Comparison of ENCODE assay signal across 11 cellular contexts in genomic region chr9:71725590-71726338, GRCh38. TPM values are rescaled to one million over a fixed set of nuclear protein-coding genes. Genes with fewer than 3 reads are reported as not detected.
DNase-seq lines count a peak whose midpoint lies in the region; ATAC-seq and TF ChIP-seq lines count a peak whose summit lies in the region.
"Had no signal": no experiment of that assay in that cellular context is flagged by ENCODE, and none has a peak within 500 bp of the region (broad histone marks: within the 10 kb centered on the region; RNA-seq: fewer than 3 reads in every experiment).

No MANE protein-coding gene starts in this region.

- H3K18ac ChIP-seq in H9 (ENCODE audit: insufficient read length, low read depth, low read length) = no peak overlapping the region

- no peak overlapping the region for H3K56ac ChIP-seq in H9 (ENCODE audit: insufficient read length, low read depth, low read length)

- no peak overlapping the region for H2BK20ac ChIP-seq in H9 (ENCODE audit: low read depth, low read length, poor library complexity, severe bottlenecking)

- DNase-seq in EL = peak; percentile 94
- DNase-seq in NCI-H748 treated with DMSO at 0.1 percent for 48 hours (lab: John Stamatoyannopoulos, UW) = peak; percentile 52
- DNase-seq in epidermal melanocyte (ENCODE audit: insufficient read length, low spot score) = peak; percentile 37
- DNase-seq in omental fat pad (ENCODE audit: low spot score) = no peak
- DNase-seq in ascending aorta (ENCODE audit: low spot score in 2 of 2) = no peak
- no peak for DNase-seq in stimulated activated naive CD8-positive, alpha-beta T cell treated with anti-CD3 and anti-CD28 coated beads, Interleukin-15, amount 100 ng/mL, for 72 hours
- no peak for DNase-seq in H9
- DNase-seq: activated CD8-positive, alpha-beta T cell treated with anti-CD3 and anti-CD28 coated beads for 36 hours; Kasumi-1 had no signal

- no peak overlapping the region for H2AFZ ChIP-seq in H9 (ENCODE audit: low read length)

- H3T11ph ChIP-seq in H9 (ENCODE audit: low read length) = no peak overlapping the region

- ATAC-seq in omental fat pad (ENCODE audit: low FRiP score) (peak; percentile 58), HG02840 (IDR thresholded peaks at IDR 0.05; ENCODE audit: low FRiP score, unreplicated experiment) (no peak)
- ATAC-seq in stimulated activated naive CD8-positive, alpha-beta T cell treated with anti-CD3 and anti-CD28 coated beads, Interleukin-15, amount 100 ng/mL, for 72 hours = no peak
- ATAC-seq: activated CD8-positive, alpha-beta T cell treated with anti-CD3 and anti-CD28 coated beads for 36 hours had no signal

- H3K9ac ChIP-seq in H9 (ENCODE audit: extremely low read depth, insufficient read length, low read length) = no peak overlapping the region

- H3K36me3 Mint-ChIP-seq in H9 (ENCODE audit: insufficient read depth in 1 of 3, low read depth in 3 of 3) = peaks cover 18 to 89% (median 86%) of the 10 kb centered on the region in 3 experiments

- no peaks in the 10 kb centered on the region for H3K79me1 ChIP-seq in H9 (ENCODE audit: insufficient read depth, low read depth, low read length, poor library complexity, severe bottlenecking)

- H4K20me1 ChIP-seq in H9 (ENCODE audit: control insufficient read depth, insufficient read depth, insufficient read length) = no peaks in the 10 kb centered on the region

- no peak overlapping the region for H4K8ac ChIP-seq in H9 (replicated peaks; ENCODE audit: insufficient read length, low read depth, low read length)

- no peak overlapping the region for H2BK15ac ChIP-seq in H9 (ENCODE audit: low read depth, low read length)

- no peak overlapping the region for H3K4me2 ChIP-seq in H9 (ENCODE audit: insufficient read depth, insufficient read length, low read length)

- no peak overlapping the region for H3K4me3 ChIP-seq in ascending aorta
- H3K4me3 ChIP-seq: esophagus muscularis mucosa had no signal

- intact Hi-C loops in ascending aorta (cut with DNase I) = no loop called here

- no peak overlapping the region for H3K4ac ChIP-seq in H9 (ENCODE audit: low read depth, low read length)

- no peak overlapping the region for H4K5ac ChIP-seq in H9 (ENCODE audit: insufficient read length, low read depth, low read length)

- H3K27me3 Mint-ChIP-seq in stimulated activated naive CD8-positive, alpha-beta T cell treated with anti-CD3 and anti-CD28 coated beads, Interleukin-15, amount 100 ng/mL, for 72 hours = no peaks in the 10 kb centered on the region
- H3K27me3 Mint-ChIP-seq in H9 (ENCODE audit: low read depth) = no peaks in the 10 kb centered on the region
- H3K27me3 Mint-ChIP-seq: activated CD8-positive, alpha-beta T cell treated with anti-CD3 and anti-CD28 coated beads for 36 hours had no signal

- H4K91ac ChIP-seq in H9 (ENCODE audit: insufficient read length, low read depth, low read length) = no peak overlapping the region

- H3K79me2 ChIP-seq in H9 (ENCODE audit: insufficient read depth, low read length) = no peaks in the 10 kb centered on the region

- WGBS in H9 (ENCODE audit: extremely low coverage, insufficient read length, low lambda C conversion rate) = no CpG with 5 or more reads among the region's 5 CpGs

- no peak overlapping the region for H3K27ac Mint-ChIP-seq in stimulated activated naive CD8-positive, alpha-beta T cell treated with anti-CD3 and anti-CD28 coated beads, Interleukin-15, amount 100 ng/mL, for 72 hours
- H3K27ac Mint-ChIP-seq in H9 = peak overlapping the region in 1 of 3 experiments; percentile 48; a peak in 1 of 7 replicates
- H3K27ac Mint-ChIP-seq: activated CD8-positive, alpha-beta T cell treated with anti-CD3 and anti-CD28 coated beads for 36 hours had no signal

- H3K4me3 Mint-ChIP-seq in stimulated activated naive CD8-positive, alpha-beta T cell treated with anti-CD3 and anti-CD28 coated beads, Interleukin-15, amount 100 ng/mL, for 72 hours = no peak overlapping the region
- H3K4me3 Mint-ChIP-seq in H9 = no peak overlapping the region
- H3K4me3 Mint-ChIP-seq: activated CD8-positive, alpha-beta T cell treated with anti-CD3 and anti-CD28 coated beads for 36 hours had no signal

- H3K4me1 Mint-ChIP-seq in stimulated activated naive CD8-positive, alpha-beta T cell treated with anti-CD3 and anti-CD28 coated beads, Interleukin-15, amount 100 ng/mL, for 72 hours = peaks cover 8% of the 10 kb centered on the region
- H3K4me1 Mint-ChIP-seq in H9 = no peaks in the 10 kb centered on the region

- H2AK5ac ChIP-seq in H9 (ENCODE audit: insufficient read length, low read length) = no peak overlapping the region

- no peak for TF ChIP-seq CTCF in omental fat pad (IDR thresholded peaks at IDR 0.05)
- TF ChIP-seq CTCF in ascending aorta (IDR thresholded peaks at IDR 0.05) = no peak
- no peak for TF ChIP-seq CTCF in H9 (conservative IDR thresholded peaks at IDR 0.05)

- H2BK120ac ChIP-seq in H9 (ENCODE audit: low read depth, low read length, poor library complexity, severe bottlenecking) = no peak overlapping the region

- H3K23me2 ChIP-seq in H9 (ENCODE audit: insufficient read length, low read depth, low read length, poor library complexity, severe bottlenecking) = no peaks in the 10 kb centered on the region

- H3K14ac ChIP-seq in H9 (ENCODE audit: insufficient read depth, low read length) = no peak overlapping the region

- H3K27ac ChIP-seq in ascending aorta = no peak overlapping the region
- H3K27ac ChIP-seq in H9 (ENCODE audit: insufficient read length, low read depth, low read length) = no peak overlapping the region
- H3K27ac ChIP-seq: esophagus muscularis mucosa had no signal

- H3K4me1 ChIP-seq in ascending aorta = no peaks in the 10 kb centered on the region
- no peaks in the 10 kb centered on the region for H3K4me1 ChIP-seq in H9 (ENCODE audit: insufficient read depth, low read length)
- H3K4me1 ChIP-seq: esophagus muscularis mucosa had no signal

- no peak overlapping the region for H2BK5ac ChIP-seq in H9 (ENCODE audit: insufficient read length, low read length)

- no peaks in the 10 kb centered on the region for H3K9me3 ChIP-seq in ascending aorta
- H3K9me3 ChIP-seq in H9 (ENCODE audit: control insufficient read depth, low read depth, low read length) = no peaks in the 10 kb centered on the region
- H3K9me3 ChIP-seq: esophagus muscularis mucosa had no signal

- H3K36me3 ChIP-seq in ascending aorta = peaks cover 8 to 38% of the 10 kb centered on the region in 2 donors

- H3K27me3 ChIP-seq in ascending aorta (no peaks in the 10 kb centered on the region), H9 (ENCODE audit: insufficient read depth, low read length) (no peaks in the 10 kb centered on the region)
- H3K27me3 ChIP-seq: esophagus muscularis mucosa had no signal

- no peaks in the 10 kb centered on the region for H3K9me3 Mint-ChIP-seq in stimulated activated naive CD8-positive, alpha-beta T cell treated with anti-CD3 and anti-CD28 coated beads, Interleukin-15, amount 100 ng/mL, for 72 hours
- no peaks in the 10 kb centered on the region for H3K9me3 Mint-ChIP-seq in H9
- H3K9me3 Mint-ChIP-seq: activated CD8-positive, alpha-beta T cell treated with anti-CD3 and anti-CD28 coated beads for 36 hours had no signal

- H2BK12ac ChIP-seq in H9 (ENCODE audit: insufficient read length, low read depth, low read length) = no peak overlapping the region

- H3K23ac ChIP-seq in H9 (ENCODE audit: insufficient read length, low read depth, low read length) = no peak overlapping the region

RNA-seq across cellular contexts. Expression of gene CEMIP2, which starts 42.5 kb away (rescaled TPM):
- total RNA-seq in omental fat pad (100 to 1,000 TPM in 3 of 4 donors, 10 to 100 TPM in 1; 67.1 to 496 (median 126) TPM), ascending aorta (34.4 TPM), H9 (2021) (67.1 and 77.2 TPM in 2 replicates)

Comparison
In these comparisons a context has a peak if more than half of its experiments do, and no peak if none do; other contexts are left out.
1. DNase-seq: peak in EL (single experiment), NCI-H748 treated with DMSO at 0.1 percent for 48 hours (single experiment) and epidermal melanocyte (single experiment); none in omental fat pad (single experiment), ascending aorta (0 of 2), stimulated activated naive CD8-positive, alpha-beta T cell treated with anti-CD3 and anti-CD28 coated beads, Interleukin-15, amount 100 ng/mL, for 72 hours (0 of 2) and H9 (single experiment).